In genomic region chr17:48915459-48916282, GRCh38 we compare ENCODE assay signal across 8 cellular contexts. TPM values are rescaled to one million over a fixed set of nuclear protein-coding genes. Genes with fewer than 3 reads are reported as not detected.
DNase-seq lines count a peak whose midpoint lies in the region; ATAC-seq and TF ChIP-seq lines count a peak whose summit lies in the region.

No MANE protein-coding gene starts in this region.

- H3K4me3 ChIP-seq in esophagus squamous epithelium: peak overlapping the region in 1 of 4 donors; percentile 28

- H3K27me3 Mint-ChIP-seq in activated CD4-positive, alpha-beta T cell treated with anti-CD3 and anti-CD28 coated beads, Interleukin-2, amount 10 ng/mL, durations not matched to agents 24 days and 14 days: no peaks in the 10 kb centered on the region

- intact Hi-C loops in activated CD4-positive, alpha-beta T cell treated with anti-CD3 and anti-CD28 coated beads, Interleukin-2, amount 10 ng/mL, durations not matched to agents 24 days and 14 days (cut with micrococcal nuclease): loop anchor here (1.0 kb wide), 1 partner anchor 29 kb away; the partner anchor contains the start of gene SNF8
- intact Hi-C loops in esophagus squamous epithelium (cut with DNase I): no loop called here

- peaks cover 11 to 58% (median 33%) of the 10 kb centered on the region in 3 donors for H3K4me1 ChIP-seq in esophagus squamous epithelium

- no peaks in the 10 kb centered on the region for H3K9me3 Mint-ChIP-seq in activated CD4-positive, alpha-beta T cell treated with anti-CD3 and anti-CD28 coated beads, Interleukin-2, amount 10 ng/mL, durations not matched to agents 24 days and 14 days

- WGBS in esophagus squamous epithelium, 2 donors: 22 to 38% methylated on average over 5 of the region's 5 CpGs

- DNase-seq in A172 (ENCODE audit: low spot score): peak; percentile 94
- DNase-seq in activated CD4-positive, alpha-beta T cell treated with anti-CD3 and anti-CD28 coated beads, Interleukin-2, amount 10 ng/mL, durations not matched to agents 24 days and 14 days: peak; percentile 90
- DNase-seq in esophagus squamous epithelium (lab: John Stamatoyannopoulos, UW): no peak
- peak; percentile 69 for DNase-seq in stimulated activated CD4-positive, alpha-beta T cell treated with anti-CD3 and anti-CD28 coated beads, Interleukin-15, amount 100 ng/mL, for 24 hours
- no peak for DNase-seq in OCI-M2 (lab: John Stamatoyannopoulos, UW; ENCODE audit: unreplicated experiment)
- no peak for DNase-seq in effector CD8-positive, alpha-beta T cell (lab: John Stamatoyannopoulos, UW)

- H3K4me3 Mint-ChIP-seq in activated CD4-positive, alpha-beta T cell treated with anti-CD3 and anti-CD28 coated beads, Interleukin-2, amount 10 ng/mL, durations not matched to agents 24 days and 14 days: peak overlapping the region; percentile 80

- no peak for TF ChIP-seq POLR2A in esophagus squamous epithelium (IDR thresholded peaks at IDR 0.05)

- no peaks in the 10 kb centered on the region for H3K27me3 ChIP-seq in esophagus squamous epithelium

- peaks cover 64% of the 10 kb centered on the region for H3K36me3 Mint-ChIP-seq in activated CD4-positive, alpha-beta T cell treated with anti-CD3 and anti-CD28 coated beads, Interleukin-2, amount 10 ng/mL, durations not matched to agents 24 days and 14 days (ENCODE audit: low read depth)

- no peaks in the 10 kb centered on the region for H3K9me3 ChIP-seq in esophagus squamous epithelium

- peaks cover 42% of the 10 kb centered on the region for H3K4me1 Mint-ChIP-seq in activated CD4-positive, alpha-beta T cell treated with anti-CD3 and anti-CD28 coated beads, Interleukin-2, amount 10 ng/mL, durations not matched to agents 24 days and 14 days

- H3K36me3 ChIP-seq in esophagus squamous epithelium: peaks cover 18 to 88% (median 38%) of the 10 kb centered on the region in 3 donors

- peak overlapping the region; percentile 98 for H3K27ac Mint-ChIP-seq in activated CD4-positive, alpha-beta T cell treated with anti-CD3 and anti-CD28 coated beads, Interleukin-2, amount 10 ng/mL, durations not matched to agents 24 days and 14 days

- ATAC-seq in GM18907 (IDR thresholded peaks at IDR 0.05; ENCODE audit: unreplicated experiment) (peak; percentile 71), HG03354 (IDR thresholded peaks at IDR 0.05; ENCODE audit: poor library complexity, severe bottlenecking, unreplicated experiment) (peak; percentile 80)

- no peak for TF ChIP-seq CTCF in esophagus squamous epithelium (IDR thresholded peaks at IDR 0.05)

- peak overlapping the region; percentile 48 to 83 (median 80) for H3K27ac ChIP-seq in esophagus squamous epithelium

RNA-seq across cellular contexts. Expression of gene UBE2Z, which starts 7.5 kb away (rescaled TPM):
- total RNA-seq in A172 (2014; rRNA removed; shearing (Covaris generic)): 112 and 118 TPM in 2 replicates
- 89.3 and 91.4 TPM in 2 replicates for total RNA-seq in activated CD4-positive, alpha-beta T cell treated with anti-CD3 and anti-CD28 coated beads, Interleukin-2, amount 10 ng/mL, durations not matched to agents 24 days and 14 days
- total RNA-seq in esophagus squamous epithelium: 10 to 100 TPM; 45.3 to 57.6 (median 53.3) TPM

RNA-seq across cellular contexts. Expression of gene ATP5MC1, which starts 23.1 kb away (rescaled TPM):
- 154 and 231 TPM in 2 replicates for total RNA-seq in A172 (2014; rRNA removed; shearing (Covaris generic))
- 160 and 176 TPM in 2 replicates for total RNA-seq in activated CD4-positive, alpha-beta T cell treated with anti-CD3 and anti-CD28 coated beads, Interleukin-2, amount 10 ng/mL, durations not matched to agents 24 days and 14 days
- 100 to 1,000 TPM; 111 to 210 (median 162) TPM for total RNA-seq in esophagus squamous epithelium

RNA-seq across cellular contexts. Expression of gene SNF8, which starts 29.0 kb away (rescaled TPM):
- total RNA-seq in A172 (2014; rRNA removed; shearing (Covaris generic)): 157 and 175 TPM in 2 replicates
- 143 and 147 TPM in 2 replicates for total RNA-seq in activated CD4-positive, alpha-beta T cell treated with anti-CD3 and anti-CD28 coated beads, Interleukin-2, amount 10 ng/mL, durations not matched to agents 24 days and 14 days
- total RNA-seq in esophagus squamous epithelium: 10 to 100 TPM; 39.0 to 64.7 (median 60.4) TPM

RNA-seq across cellular contexts. Expression of gene GIP, which starts 52.7 kb away (rescaled TPM):
- total RNA-seq in A172 (2014; rRNA removed; shearing (Covaris generic)): not detected in 2 replicates
- total RNA-seq in activated CD4-positive, alpha-beta T cell treated with anti-CD3 and anti-CD28 coated beads, Interleukin-2, amount 10 ng/mL, durations not matched to agents 24 days and 14 days: not detected in 2 replicates
- not detected for total RNA-seq in esophagus squamous epithelium

Comparison
In these comparisons a context has a peak if more than half of its experiments do, and no peak if none do; other contexts are left out.
1. DNase-seq: peak in A172 (single experiment), activated CD4-positive, alpha-beta T cell treated with anti-CD3 and anti-CD28 coated beads, Interleukin-2, amount 10 ng/mL, durations not matched to agents 24 days and 14 days (single experiment) and stimulated activated CD4-positive, alpha-beta T cell treated with anti-CD3 and anti-CD28 coated beads, Interleukin-15, amount 100 ng/mL, for 24 hours (single experiment); none in esophagus squamous epithelium (single experiment), OCI-M2 (single experiment) and effector CD8-positive, alpha-beta T cell (single experiment).